Comparison of ENCODE assay signal across 1 cellular context in genomic region chr3:151843275-151843674, GRCh38.
TF ChIP-seq lines count a peak whose summit lies in the region.

No MANE protein-coding gene starts in this region.

TF ChIP-seq in K562, 482 proteins besides CTCF, POLR2A, EP300 and RAD21 (continued from another document):
- TF ChIP-seq ZNF263 (CRISPR knock-in tag; IDR thresholded peaks at IDR 0.05; ENCODE audit: borderline replicate concordance) (no peak), U2AF1 (optimal IDR thresholded peaks at IDR 0.05; ENCODE audit: low read depth, low read length) (no peak), RREB1 (CRISPR knock-in tag; IDR thresholded peaks at IDR 0.05) (no peak), CHCHD3 (CRISPR knock-in tag; IDR thresholded peaks at IDR 0.05) (no peak), ZNF274 (IDR thresholded peaks at IDR 0.05; ENCODE audit: borderline replicate concordance, low read depth, low read length) (no peak), DACH1 (IDR thresholded peaks at IDR 0.05; ENCODE audit: partially characterized antibody) (no peak), PKNOX1 (IDR thresholded peaks at IDR 0.05) (0 out of 2 replicates have a peak, but pooled peaks have one; percentile 13), ZNF217 (CRISPR knock-in tag; IDR thresholded peaks at IDR 0.05) (no peak), AFF4 (CRISPR knock-in tag; IDR thresholded peaks at IDR 0.05) (no peak), PBX2 (CRISPR knock-in tag; IDR thresholded peaks at IDR 0.05; ENCODE audit: low read depth) (no peak), PBX2 (tag; conservative IDR thresholded peaks at IDR 0.05; ENCODE audit: low read depth) (peak; percentile 58)
